In the genomic region with DNA sequence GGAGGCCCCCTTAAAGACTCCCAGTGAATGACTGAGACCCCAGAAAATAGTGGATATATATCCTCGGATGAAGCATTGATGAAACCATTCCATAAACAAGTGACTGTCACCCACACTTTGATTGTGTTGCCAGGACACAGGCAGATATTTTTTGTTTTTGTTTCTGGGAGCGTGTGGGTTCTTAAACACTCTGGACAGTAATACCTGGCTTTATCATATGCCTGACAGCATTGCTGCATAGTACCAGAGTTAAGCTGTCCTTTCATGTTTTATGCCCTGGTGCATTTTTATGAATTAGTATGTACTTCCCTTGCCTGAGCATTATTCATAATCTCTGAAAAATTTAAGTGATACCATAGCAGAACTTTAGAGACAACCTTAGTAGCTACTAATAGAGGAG, we compare ENCODE assay signal across 15 cellular contexts.
"Had no signal": no experiment of that assay in that cellular context is flagged by ENCODE, and none has a peak within 500 bp of the region (broad histone marks: within the 10 kb centered on the region; RNA-seq: fewer than 3 reads in every experiment).

No MANE protein-coding gene starts in this region.

- H3K4me1 ChIP-seq: suprapubic skin had no signal

- H3K4me3 Mint-ChIP-seq: activated CD8-positive, alpha-beta memory T cell treated with anti-CD3 and anti-CD28 coated beads, Interleukin-2, amount 10 ng/mL, durations not matched to agents 7 days and 5 days; stimulated activated naive CD8-positive, alpha-beta T cell treated with anti-CD3 and anti-CD28 coated beads, Interleukin-15, amount 100 ng/mL, for 72 hours had no signal

- H3K9me3 Mint-ChIP-seq: activated naive CD4-positive, alpha-beta T cell treated with anti-CD3 and anti-CD28 coated beads, Interleukin-2, amount 50 U/mL, for 72 hours; stimulated activated naive CD8-positive, alpha-beta T cell treated with anti-CD3 and anti-CD28 coated beads, Interleukin-15, amount 100 ng/mL, for 72 hours had no signal

- H3K27me3 Mint-ChIP-seq: activated CD8-positive, alpha-beta memory T cell treated with anti-CD3 and anti-CD28 coated beads, Interleukin-2, amount 10 ng/mL, durations not matched to agents 7 days and 5 days; stimulated activated naive CD8-positive, alpha-beta T cell treated with anti-CD3 and anti-CD28 coated beads, Interleukin-15, amount 100 ng/mL, for 72 hours had no signal

- H3K4me3 ChIP-seq: adrenal gland, dorsolateral prefrontal cortex, suprapubic skin had no signal

- ATAC-seq: activated CD8-positive, alpha-beta memory T cell treated with anti-CD3 and anti-CD28 coated beads, Interleukin-2, amount 10 ng/mL, durations not matched to agents 7 days and 5 days; activated naive CD4-positive, alpha-beta T cell treated with anti-CD3 and anti-CD28 coated beads, Interleukin-2, amount 50 U/mL, for 72 hours; stimulated activated naive CD8-positive, alpha-beta T cell treated with anti-CD3 and anti-CD28 coated beads, Interleukin-15, amount 100 ng/mL, for 72 hours had no signal

- H3K27ac ChIP-seq: adrenal gland, suprapubic skin, WERI-Rb-1 had no signal

- DNase-seq: activated CD4-positive, alpha-beta T cell treated with anti-CD3 and anti-CD28 coated beads for 1 hour; activated CD4-positive, alpha-beta T cell treated with anti-CD3 and anti-CD28 coated beads, Interleukin-2, amount 50 U/mL, for 48 hours; activated CD8-positive, alpha-beta memory T cell treated with anti-CD3 and anti-CD28 coated beads, Interleukin-2, amount 10 ng/mL, durations not matched to agents 7 days and 5 days; adrenal gland; dorsolateral prefrontal cortex; foreskin fibroblast; hippocampal formation; islet precursor cell; occipital lobe; retina; stimulated activated naive CD8-positive, alpha-beta T cell treated with anti-CD3 and anti-CD28 coated beads, Interleukin-15, amount 100 ng/mL, for 72 hours; trophoblast cell; WERI-Rb-1 had no signal

- H3K27me3 ChIP-seq: adrenal gland, dorsolateral prefrontal cortex, suprapubic skin had no signal

- H3K27ac Mint-ChIP-seq: activated CD8-positive, alpha-beta memory T cell treated with anti-CD3 and anti-CD28 coated beads, Interleukin-2, amount 10 ng/mL, durations not matched to agents 7 days and 5 days; activated naive CD4-positive, alpha-beta T cell treated with anti-CD3 and anti-CD28 coated beads, Interleukin-2, amount 50 U/mL, for 72 hours had no signal
